ENCODE assay signal across 9 cellular contexts in the genomic region with DNA sequence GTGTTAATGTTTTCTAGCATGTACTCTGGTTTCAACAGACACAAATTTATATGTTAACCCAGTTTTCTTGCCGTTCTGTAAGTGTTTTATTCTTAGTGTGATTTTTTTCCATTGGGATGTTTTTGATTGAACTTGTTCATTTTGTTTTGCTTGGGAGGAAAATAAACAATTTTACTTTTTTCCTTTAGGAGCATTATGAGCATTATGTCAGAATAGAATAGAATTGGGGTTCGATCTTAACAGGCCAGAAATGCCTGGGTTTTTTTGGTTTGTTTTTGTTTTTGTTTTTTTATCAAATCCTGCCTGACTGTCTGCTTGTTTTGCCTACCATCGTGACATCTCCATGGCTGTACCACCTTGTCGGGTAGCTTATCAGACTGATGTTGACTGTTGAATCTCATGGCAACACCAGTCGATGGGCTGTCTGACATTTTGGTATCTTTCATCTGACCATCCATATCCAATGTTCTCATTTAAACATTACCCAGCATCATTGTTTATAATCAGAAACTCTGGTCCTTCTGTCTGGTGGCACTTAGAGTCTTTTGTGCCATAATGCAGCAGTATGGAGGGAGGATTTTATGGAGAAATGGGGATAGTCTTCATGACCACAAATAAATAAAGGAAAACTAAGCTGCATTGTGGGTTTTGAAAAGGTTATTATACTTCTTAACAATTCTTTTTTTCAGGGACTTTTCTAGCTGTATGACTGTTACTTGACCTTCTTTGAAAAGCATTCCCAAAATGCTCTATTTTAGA. TPM values are rescaled to one million over a fixed set of nuclear protein-coding genes. Genes with fewer than 3 reads are reported as not detected.
DNase-seq lines count a peak whose midpoint lies in the region; TF ChIP-seq lines count a peak whose summit lies in the region.
"Had no signal": no experiment of that assay in that cellular context is flagged by ENCODE, and none has a peak within 500 bp of the region (broad histone marks: within the 10 kb centered on the region; RNA-seq: fewer than 3 reads in every experiment).

No MANE protein-coding gene starts in this region.

- WGBS in SK-N-SH (ENCODE audit: low lambda C conversion rate): 9% methylated on average over 5 of the region's 5 CpGs
- 5 to 15% methylated on average over 5 of the region's 5 CpGs for WGBS in esophagus squamous epithelium, 2 donors

- H3K27ac ChIP-seq in SK-N-SH (ENCODE audit: low read depth in 2 of 2, low read length in 1 of 2): peak overlapping the region; percentile 95 to 100
- peak overlapping the region; percentile 89 to 99 (median 94) for H3K27ac ChIP-seq in esophagus squamous epithelium
- H3K27ac ChIP-seq: C4-2B had no signal

- TF ChIP-seq CTCF in SK-N-SH (IDR thresholded peaks at IDR 0.05) (no peak), esophagus squamous epithelium (IDR thresholded peaks at IDR 0.05) (no peak), retinal pigment epithelial cell (conservative IDR thresholded peaks at IDR 0.05; ENCODE audit: low read depth, low read length) (no peak)

- peak; percentile 54 for DNase-seq in DMS53 (lab: John Stamatoyannopoulos, UW)
- DNase-seq in DMS53 treated with DMSO at 0.1 percent for 48 hours (lab: John Stamatoyannopoulos, UW; ENCODE audit: unreplicated experiment): no peak
- DNase-seq in SK-N-SH: no peak
- DNase-seq in esophagus squamous epithelium (lab: John Stamatoyannopoulos, UW): no peak
- DNase-seq in retinal pigment epithelial cell (ENCODE audit: low read depth): no peak
- DNase-seq in NCI-H345 (lab: John Stamatoyannopoulos, UW): no peak
- no peak for DNase-seq in NCI-H2196 (lab: John Stamatoyannopoulos, UW; ENCODE audit: unreplicated experiment)
- no peak for DNase-seq in T1000 (lab: John Stamatoyannopoulos, UW)

- peaks cover 96% of the 10 kb centered on the region for H3F3A ChIP-seq in SK-N-SH (replicated peaks; ENCODE audit: insufficient read depth)

- peaks cover 27 to 46% of the 10 kb centered on the region in 2 experiments for H3K36me3 ChIP-seq in SK-N-SH (replicated peaks in 1 of 2; ENCODE audit: control insufficient read depth in 1 of 2, insufficient read depth in 2 of 2, low read length in 1 of 2)
- peaks cover 0 to 22% (median 0%) of the 10 kb centered on the region in 3 donors for H3K36me3 ChIP-seq in esophagus squamous epithelium

- H3K27me3 ChIP-seq in SK-N-SH (ENCODE audit: insufficient read depth): no peaks in the 10 kb centered on the region
- no peaks in the 10 kb centered on the region for H3K27me3 ChIP-seq in esophagus squamous epithelium

- intact Hi-C loops in esophagus squamous epithelium (cut with DNase I): no loop called here

- H3K4me3 ChIP-seq in SK-N-SH (ENCODE audit: low read depth in 2 of 2, low read length in 1 of 2): peak overlapping the region; percentile 53 to 93
- peak overlapping the region; percentile 49 to 76 (median 64) for H3K4me3 ChIP-seq in esophagus squamous epithelium
- H3K4me3 ChIP-seq in retinal pigment epithelial cell (ENCODE audit: low read length): peak overlapping the region; percentile 100

- no peak for TF ChIP-seq POLR2A in esophagus squamous epithelium (IDR thresholded peaks at IDR 0.05)

- H4K20me1 ChIP-seq in SK-N-SH (ENCODE audit: insufficient read depth): peaks cover 54% of the 10 kb centered on the region

- H3K9me3 ChIP-seq in SK-N-SH: no peaks in the 10 kb centered on the region
- H3K9me3 ChIP-seq in esophagus squamous epithelium: no peaks in the 10 kb centered on the region

- peaks cover 59% of the 10 kb centered on the region for H3K79me2 ChIP-seq in SK-N-SH (ENCODE audit: insufficient read depth)

- peak overlapping the region; percentile 100 for H3K9ac ChIP-seq in SK-N-SH

- TF ChIP-seq EP300 in SK-N-SH (IDR thresholded peaks at IDR 0.05; ENCODE audit: borderline replicate concordance in 1 of 2, low read depth in 1 of 2, low read length in 1 of 2): no peak; a peak in 1 of 4 replicates

- no peak overlapping the region for H2AFZ ChIP-seq in SK-N-SH (ENCODE audit: low read depth)

- H3K4me2 ChIP-seq in SK-N-SH: peak overlapping the region; percentile 79

- TF ChIP-seq RAD21 in SK-N-SH (IDR thresholded peaks at IDR 0.05; ENCODE audit: low read length): no peak

- POLR2A ChIA-PET in SK-N-SH (lab: Yijun Ruan, JAX): no interaction called here

- peaks cover 4 to 24% of the 10 kb centered on the region in 2 experiments; a peak in 3 of 4 replicates for H3K4me1 ChIP-seq in SK-N-SH (ENCODE audit: control insufficient read depth in 1 of 2, insufficient read depth in 2 of 2, low read depth in 1 of 2, low read length in 1 of 2)
- H3K4me1 ChIP-seq in esophagus squamous epithelium: peaks cover 11 to 80% (median 31%) of the 10 kb centered on the region in 3 donors

- no peaks in the 10 kb centered on the region for H3K9me2 ChIP-seq in SK-N-SH

- CTCF ChIA-PET in SK-N-SH (lab: Yijun Ruan, JAX): interaction anchor here (0.6 to 2.1 kb wide), 6 partner anchors 10 to 89 kb away, joined by 3 to 9 read pairs (median 4); no protein-coding TSS in a partner anchor

TF ChIP-seq in SK-N-SH, 30 proteins besides CTCF, POLR2A, EP300 and RAD21:
- peak; percentile 46; the same call in 1 of the 2 replicates for TF ChIP-seq TAF1 (IDR thresholded peaks at IDR 0.05; ENCODE audit: borderline replicate concordance, low read depth, low read length)
- peak; percentile 73; the same call in 1 of the 2 replicates for TF ChIP-seq SIN3A (IDR thresholded peaks at IDR 0.05; ENCODE audit: borderline replicate concordance, low read depth, low read length)
- TF ChIP-seq ZBTB33 (IDR thresholded peaks at IDR 0.05; ENCODE audit: borderline replicate concordance, low read depth): peak; percentile 19; the same call in 1 of the 2 replicates
- TF ChIP-seq MEF2A (IDR thresholded peaks at IDR 0.05; ENCODE audit: borderline replicate concordance, low read depth): peak; percentile 9; the same call in 1 of the 2 replicates
- TF ChIP-seq MXI1 (IDR thresholded peaks at IDR 0.05; ENCODE audit: low read depth, low read length): no peak
- peak; percentile 53; the same call in 1 of the 2 replicates for TF ChIP-seq REST (IDR thresholded peaks at IDR 0.05; ENCODE audit: low read depth, low read length)
- 0 out of 2 replicates have a peak, but pooled peaks have one; percentile 33 for TF ChIP-seq JUND (IDR thresholded peaks at IDR 0.05)
- no peak for TF ChIP-seq NRF1 (IDR thresholded peaks at IDR 0.05; ENCODE audit: low read depth, low read length)
- peak; percentile 10 for TF ChIP-seq POLR2AphosphoS5 (IDR thresholded peaks at IDR 0.05; ENCODE audit: low read depth, low read length)

RNA-seq across cellular contexts. Expression of gene TUBD1, which starts 51.7 kb away (rescaled TPM):
- polyA plus RNA-seq in SK-N-SH (2012; rRNA removed): 3.2 and 5.4 TPM in 2 replicates
- polyA plus RNA-seq in SK-N-SH (2012; cell fraction: cytosol; rRNA removed): 3.4 and 4.2 TPM in 2 replicates
- 2.4 and 4.0 TPM in 2 replicates for polyA plus RNA-seq in SK-N-SH (2012; cell fraction: nucleus; rRNA removed)
- total RNA-seq in esophagus squamous epithelium: 10 to 100 TPM in 2 of 4 donors, 1 to 10 TPM in 2; 8.0 to 16.0 (median 12.5) TPM

RNA-seq across cellular contexts. Expression of gene RPS6KB1, which starts 51.8 kb away (rescaled TPM):
- 10.0 and 13.4 TPM in 2 replicates for polyA plus RNA-seq in SK-N-SH (2012; rRNA removed)
- 11.2 and 13.2 TPM in 2 replicates for polyA plus RNA-seq in SK-N-SH (2012; cell fraction: cytosol; rRNA removed)
- polyA plus RNA-seq in SK-N-SH (2012; cell fraction: nucleus; rRNA removed): 12.9 and 15.0 TPM in 2 replicates
- total RNA-seq in esophagus squamous epithelium: 10 to 100 TPM; 18.4 to 49.2 (median 25.9) TPM
